In the genomic region with DNA sequence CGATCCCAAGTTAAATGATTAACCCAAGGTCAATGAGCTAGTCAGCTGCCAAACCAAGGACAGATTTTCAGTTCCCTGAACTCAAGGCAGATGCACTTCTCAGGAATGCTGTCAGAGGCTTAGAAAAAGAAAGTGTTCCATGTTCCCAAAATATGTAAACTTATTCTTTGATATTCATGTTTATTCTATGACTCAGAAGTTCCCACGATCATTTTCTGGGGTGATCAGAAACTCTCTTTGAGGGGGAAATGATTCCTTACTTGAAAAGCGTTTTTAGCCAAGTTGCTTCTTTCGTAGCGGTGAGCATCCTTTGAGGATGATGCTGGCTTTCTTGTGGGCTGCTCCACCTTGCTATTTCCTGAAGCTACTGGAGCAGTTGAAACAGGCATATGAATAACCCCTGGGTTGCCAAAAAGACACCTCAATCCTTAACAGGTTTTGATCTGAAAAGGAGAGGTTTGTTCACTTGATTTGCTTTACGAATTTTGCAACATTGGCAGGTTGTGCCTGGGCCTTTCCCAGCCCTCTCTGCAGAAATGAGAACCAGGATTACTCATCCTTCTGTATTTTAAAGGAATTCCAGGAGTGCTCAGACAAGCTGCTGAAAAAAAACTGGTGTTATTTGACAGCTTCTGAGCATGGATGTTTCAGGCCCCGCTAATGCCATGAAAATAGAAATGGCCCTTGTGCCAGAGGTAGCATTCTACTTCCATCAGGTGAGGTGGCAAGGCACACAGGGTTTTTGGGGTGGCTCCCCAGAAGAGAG, we compare ENCODE assay signal across 12 cellular contexts.
DNase-seq lines count a peak whose midpoint lies in the region; ATAC-seq and TF ChIP-seq lines count a peak whose summit lies in the region.
"Had no signal": no experiment of that assay in that cellular context is flagged by ENCODE, and none has a peak within 500 bp of the region (broad histone marks: within the 10 kb centered on the region; RNA-seq: fewer than 3 reads in every experiment).

No MANE protein-coding gene starts in this region.

- in situ Hi-C loops in ACHN (cut with HindIII; ENCODE audit: low pct_ligation_motif_present, low pct_unique_long_range_greater_than_20kb, low sequenced_read_pairs) = no loop called here

- H3K27me3 Mint-ChIP-seq in chondrocyte (ENCODE audit: low read depth) = no peaks in the 10 kb centered on the region

- H2AFZ ChIP-seq in Karpas-422 (ENCODE audit: low read length) = no peak overlapping the region

- peaks cover 91% of the 10 kb centered on the region for H3K4me1 Mint-ChIP-seq in chondrocyte (ENCODE audit: low read depth)

- H3K36me3 ChIP-seq in right lobe of liver (no peaks in the 10 kb centered on the region), Karpas-422 (ENCODE audit: insufficient read depth, low read length) (no peaks in the 10 kb centered on the region)

- H3K9ac ChIP-seq in Karpas-422 (ENCODE audit: low read length) = no peak overlapping the region

- 48% methylated on average over 7 of the region's 7 CpGs for WGBS in right lobe of liver (ENCODE audit: insufficient coverage, low coverage, low lambda C conversion rate, missing lambda C conversion rate)

- intact Hi-C loops in right lobe of liver (cut with DNase I) = no loop called here

- no peaks in the 10 kb centered on the region for H3K9me3 Mint-ChIP-seq in chondrocyte (ENCODE audit: low read depth)
- H3K9me3 Mint-ChIP-seq: activated CD4-positive, alpha-beta T cell treated with anti-CD3 and anti-CD28 coated beads, Interleukin-2, amount 10 ng/mL, durations not matched to agents 24 days and 14 days; CD4-positive, alpha-beta memory T cell had no signal

- H3K27ac ChIP-seq in right lobe of liver (peak overlapping the region in 1 of 3 donors; percentile 29), Karpas-422 (ENCODE audit: low read length) (no peak overlapping the region)

- H3K27ac Mint-ChIP-seq in chondrocyte (ENCODE audit: unreplicated experiment) = peak overlapping the region; percentile 93

- no peaks in the 10 kb centered on the region for H4K20me1 ChIP-seq in Karpas-422 (ENCODE audit: insufficient read depth, low read depth, low read length)

- DNase-seq in ACHN = peak; percentile 44
- peak; percentile 63 for DNase-seq in Jurkat, Clone E6-1 (ENCODE audit: low read depth, low spot score)
- DNase-seq in chondrocyte (ENCODE audit: low spot score) = no peak
- DNase-seq in right lobe of liver = no peak
- no peak for DNase-seq in Karpas-422
- DNase-seq: activated CD4-positive, alpha-beta T cell treated with anti-CD3 and anti-CD28 coated beads, Interleukin-2, amount 10 ng/mL, durations not matched to agents 24 days and 14 days; CD4-positive, alpha-beta memory T cell; NCI-H187 treated with DMSO at 0.1 percent for 48 hours; SHP77 had no signal

- no peaks in the 10 kb centered on the region for H3K4me1 ChIP-seq in right lobe of liver
- peaks cover 15% of the 10 kb centered on the region for H3K4me1 ChIP-seq in Karpas-422 (ENCODE audit: low read length)

- ATAC-seq in right lobe of liver (peak in 3 of 4 donors; percentile 14 to 74 (median 19)), HG03108 (IDR thresholded peaks at IDR 0.05; ENCODE audit: unreplicated experiment) (no peak), HG02623 (IDR thresholded peaks at IDR 0.05; ENCODE audit: unreplicated experiment) (no peak), HG02759 (IDR thresholded peaks at IDR 0.05; ENCODE audit: unreplicated experiment) (no peak)

- H3K27me3 ChIP-seq in right lobe of liver = no peaks in the 10 kb centered on the region
- H3K27me3 ChIP-seq in Karpas-422 (ENCODE audit: low read length) = no peaks in the 10 kb centered on the region; the same call in 1 of the 2 replicates

- no peak for TF ChIP-seq POLR2A in right lobe of liver (IDR thresholded peaks at IDR 0.05)

- no peaks in the 10 kb centered on the region for H3K9me2 ChIP-seq in Karpas-422 (replicated peaks; ENCODE audit: insufficient read depth, low read length)

- TF ChIP-seq CTCF in chondrocyte (IDR thresholded peaks at IDR 0.05) (no peak), right lobe of liver (IDR thresholded peaks at IDR 0.05) (no peak)

- H3K4me3 Mint-ChIP-seq in chondrocyte (ENCODE audit: unreplicated experiment) = peak overlapping the region; percentile 16
- H3K4me3 Mint-ChIP-seq: activated CD4-positive, alpha-beta T cell treated with anti-CD3 and anti-CD28 coated beads, Interleukin-2, amount 10 ng/mL, durations not matched to agents 24 days and 14 days had no signal

- no peaks in the 10 kb centered on the region for H3K36me3 Mint-ChIP-seq in chondrocyte (ENCODE audit: low read depth)
- H3K36me3 Mint-ChIP-seq: CD4-positive, alpha-beta memory T cell had no signal

- H3K4me3 ChIP-seq in Jurkat, Clone E6-1 (ENCODE audit: low read length) = no peak overlapping the region
- no peak overlapping the region for H3K4me3 ChIP-seq in right lobe of liver
- H3K4me3 ChIP-seq in Karpas-422 (ENCODE audit: low read length) = no peak overlapping the region

- no peaks in the 10 kb centered on the region for H3K79me2 ChIP-seq in Karpas-422 (ENCODE audit: low read length)

- H3K9me3 ChIP-seq in right lobe of liver (no peaks in the 10 kb centered on the region), Karpas-422 (ENCODE audit: low read length) (no peaks in the 10 kb centered on the region)

- H3K4me2 ChIP-seq in Karpas-422 (ENCODE audit: low read depth, low read length, poor library complexity, severe bottlenecking) = no peak overlapping the region

Comparison
In these comparisons a context has a peak if more than half of its experiments do, and no peak if none do; other contexts are left out.
1. DNase-seq: peak in ACHN (single experiment) and Jurkat, Clone E6-1 (single experiment); none in chondrocyte (single experiment), right lobe of liver (0 of 3) and Karpas-422 (single experiment).
2. ATAC-seq: peak in right lobe of liver (3 of 4); none in HG03108 (single experiment), HG02623 (single experiment) and HG02759 (single experiment).